In genomic region chr5:5626412-5626811, GRCh38 we compare ENCODE assay signal across 9 cellular contexts.
"Had no signal": no experiment of that assay in that cellular context is flagged by ENCODE, and none has a peak within 500 bp of the region (broad histone marks: within the 10 kb centered on the region; RNA-seq: fewer than 3 reads in every experiment).

No MANE protein-coding gene starts in this region.

- H3K4me1 Mint-ChIP-seq: IgD-negative memory B cell had no signal

- H3K36me3 ChIP-seq: HAP-1 had no signal

- H3K27ac Mint-ChIP-seq: HFFc6, IgD-negative memory B cell had no signal

- H3K9me3 ChIP-seq: HAP-1 had no signal

- H3K27ac ChIP-seq: GM23248, HL-60 had no signal

- H3K4me3 Mint-ChIP-seq: HFFc6, IgD-negative memory B cell had no signal

- H3K4me1 ChIP-seq: HAP-1 had no signal

- DNase-seq: GM23248, GOT3, H7, HFFc6 had no signal

- H3K36me3 Mint-ChIP-seq: IgD-negative memory B cell had no signal

- ATAC-seq: HCT116, HepG2 had no signal

- H3K4me3 ChIP-seq: GM23248, HAP-1 had no signal
